Comparison of ENCODE assay signal across 1 cellular context in genomic region chr12:102976609-102977280, GRCh38.
TF ChIP-seq lines count a peak whose summit lies in the region.

No MANE protein-coding gene starts in this region.

TF ChIP-seq in HCT116, 20 proteins besides CTCF, POLR2A, EP300 and RAD21 (continued from another document):
- TF ChIP-seq REST (IDR thresholded peaks at IDR 0.05; ENCODE audit: low read depth) = no peak
- no peak for TF ChIP-seq CEBPB (IDR thresholded peaks at IDR 0.05; ENCODE audit: low read depth)
- TF ChIP-seq JUND (IDR thresholded peaks at IDR 0.05) = no peak
- TF ChIP-seq ZBTB33 (IDR thresholded peaks at IDR 0.05; ENCODE audit: extremely low read depth, insufficient replicate concordance, low read length) = no peak
- TF ChIP-seq ATF3 (IDR thresholded peaks at IDR 0.05) = no peak
